ENCODE assay signal across 1 cellular context in the genomic region with DNA sequence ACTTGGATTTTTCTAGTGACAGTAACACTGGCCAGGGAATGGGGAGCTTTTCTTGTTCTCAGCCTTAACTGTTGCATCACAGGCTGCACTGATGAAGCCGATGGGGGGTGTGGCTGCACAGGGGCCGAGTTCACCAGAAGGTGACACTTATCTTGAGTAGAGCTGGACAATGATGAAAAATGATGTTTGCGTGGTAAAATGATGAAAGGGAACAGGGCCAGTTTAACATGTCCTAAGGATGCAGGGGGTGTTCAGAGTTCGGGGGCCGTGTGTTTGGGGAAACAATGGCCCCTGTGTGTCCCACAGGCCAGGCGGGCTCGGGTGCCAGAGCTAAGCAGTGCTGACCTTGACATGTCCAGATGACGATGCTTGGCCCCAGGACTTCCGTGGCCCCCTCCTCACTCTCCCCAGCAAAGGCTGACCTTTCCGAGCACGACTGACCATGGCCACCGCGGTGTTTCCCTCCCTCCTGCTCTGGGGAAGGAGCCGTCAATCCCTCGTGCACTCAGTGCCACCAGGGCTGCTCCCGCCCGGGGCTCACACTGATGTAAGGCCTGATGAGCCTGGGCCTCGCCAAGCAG.
TF ChIP-seq lines count a peak whose summit lies in the region.

No MANE protein-coding gene starts in this region.

TF ChIP-seq in HepG2, 621 proteins besides CTCF, POLR2A, EP300 and RAD21 (continued from another document and continues in another):
- TF ChIP-seq, protein P1, sequence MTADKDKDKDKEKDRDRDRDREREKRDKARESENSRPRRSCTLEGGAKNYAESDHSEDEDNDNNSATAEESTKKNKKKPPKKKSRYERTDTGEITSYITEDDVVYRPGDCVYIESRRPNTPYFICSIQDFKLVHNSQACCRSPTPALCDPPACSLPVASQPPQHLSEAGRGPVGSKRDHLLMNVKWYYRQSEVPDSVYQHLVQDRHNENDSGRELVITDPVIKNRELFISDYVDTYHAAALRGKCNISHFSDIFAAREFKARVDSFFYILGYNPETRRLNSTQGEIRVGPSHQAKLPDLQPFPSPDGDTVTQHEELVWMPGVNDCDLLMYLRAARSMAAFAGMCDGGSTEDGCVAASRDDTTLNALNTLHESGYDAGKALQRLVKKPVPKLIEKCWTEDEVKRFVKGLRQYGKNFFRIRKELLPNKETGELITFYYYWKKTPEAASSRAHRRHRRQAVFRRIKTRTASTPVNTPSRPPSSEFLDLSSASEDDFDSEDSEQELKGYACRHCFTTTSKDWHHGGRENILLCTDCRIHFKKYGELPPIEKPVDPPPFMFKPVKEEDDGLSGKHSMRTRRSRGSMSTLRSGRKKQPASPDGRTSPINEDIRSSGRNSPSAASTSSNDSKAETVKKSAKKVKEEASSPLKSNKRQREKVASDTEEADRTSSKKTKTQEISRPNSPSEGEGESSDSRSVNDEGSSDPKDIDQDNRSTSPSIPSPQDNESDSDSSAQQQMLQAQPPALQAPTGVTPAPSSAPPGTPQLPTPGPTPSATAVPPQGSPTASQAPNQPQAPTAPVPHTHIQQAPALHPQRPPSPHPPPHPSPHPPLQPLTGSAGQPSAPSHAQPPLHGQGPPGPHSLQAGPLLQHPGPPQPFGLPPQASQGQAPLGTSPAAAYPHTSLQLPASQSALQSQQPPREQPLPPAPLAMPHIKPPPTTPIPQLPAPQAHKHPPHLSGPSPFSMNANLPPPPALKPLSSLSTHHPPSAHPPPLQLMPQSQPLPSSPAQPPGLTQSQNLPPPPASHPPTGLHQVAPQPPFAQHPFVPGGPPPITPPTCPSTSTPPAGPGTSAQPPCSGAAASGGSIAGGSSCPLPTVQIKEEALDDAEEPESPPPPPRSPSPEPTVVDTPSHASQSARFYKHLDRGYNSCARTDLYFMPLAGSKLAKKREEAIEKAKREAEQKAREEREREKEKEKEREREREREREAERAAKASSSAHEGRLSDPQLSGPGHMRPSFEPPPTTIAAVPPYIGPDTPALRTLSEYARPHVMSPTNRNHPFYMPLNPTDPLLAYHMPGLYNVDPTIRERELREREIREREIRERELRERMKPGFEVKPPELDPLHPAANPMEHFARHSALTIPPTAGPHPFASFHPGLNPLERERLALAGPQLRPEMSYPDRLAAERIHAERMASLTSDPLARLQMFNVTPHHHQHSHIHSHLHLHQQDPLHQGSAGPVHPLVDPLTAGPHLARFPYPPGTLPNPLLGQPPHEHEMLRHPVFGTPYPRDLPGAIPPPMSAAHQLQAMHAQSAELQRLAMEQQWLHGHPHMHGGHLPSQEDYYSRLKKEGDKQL (CRISPR knock-in tag; IDR thresholded peaks at IDR 0.05; ENCODE audit: low read depth) = peak; percentile 76
- no peak for TF ChIP-seq HOXA7 (CRISPR knock-in tag; IDR thresholded peaks at IDR 0.05)
- no peak for TF ChIP-seq ZNF451 (CRISPR knock-in tag; IDR thresholded peaks at IDR 0.05)
- TF ChIP-seq ZNF691 (CRISPR knock-in tag; IDR thresholded peaks at IDR 0.05; ENCODE audit: borderline replicate concordance, low read depth) = peak; percentile 63; the same call in 1 of the 2 replicates
- no peak for TF ChIP-seq PHB2 (IDR thresholded peaks at IDR 0.05; ENCODE audit: partially characterized antibody)
- TF ChIP-seq ZNF20 (CRISPR knock-in tag; IDR thresholded peaks at IDR 0.05) = no peak
- TF ChIP-seq CHD4 (IDR thresholded peaks at IDR 0.05; ENCODE audit: borderline replicate concordance, low read length) = no peak
- TF ChIP-seq GATAD2A (CRISPR knock-in tag; IDR thresholded peaks at IDR 0.05) = peak; percentile 75
- no peak for TF ChIP-seq IKZF4 (CRISPR knock-in tag; IDR thresholded peaks at IDR 0.05; ENCODE audit: borderline replicate concordance, low read depth, not compliant biosample characterization)
- TF ChIP-seq ZNF142 (CRISPR knock-in tag; IDR thresholded peaks at IDR 0.05) = no peak
- TF ChIP-seq SOX5 (CRISPR knock-in tag; IDR thresholded peaks at IDR 0.05; ENCODE audit: borderline replicate concordance) = peak; percentile 71; the same call in 1 of the 2 replicates
- no peak for TF ChIP-seq TERF1 (CRISPR knock-in tag; IDR thresholded peaks at IDR 0.05)
- TF ChIP-seq GTF3A (CRISPR knock-in tag; conservative IDR thresholded peaks at IDR 0.05) = no peak
- 0 out of 2 replicates have a peak, but pooled peaks have one; percentile 25 for TF ChIP-seq SMAD3 (CRISPR knock-in tag; IDR thresholded peaks at IDR 0.05)
- peak; percentile 67 for TF ChIP-seq HMG20A (CRISPR knock-in tag; IDR thresholded peaks at IDR 0.05; ENCODE audit: borderline replicate concordance)
- TF ChIP-seq ARNTL (CRISPR knock-in tag; IDR thresholded peaks at IDR 0.05) = 0 out of 2 replicates have a peak, but pooled peaks have one; percentile 61
- TF ChIP-seq MYNN (CRISPR knock-in tag; IDR thresholded peaks at IDR 0.05; ENCODE audit: low read depth) = no peak
- no peak; the same call in 1 of the 2 replicates for TF ChIP-seq ETV6 (CRISPR knock-in tag; conservative IDR thresholded peaks at IDR 0.05)
- TF ChIP-seq MZF1 (CRISPR knock-in tag; IDR thresholded peaks at IDR 0.05; ENCODE audit: borderline replicate concordance) = 0 out of 2 replicates have a peak, but pooled peaks have one; percentile 29
- no peak for TF ChIP-seq ZNF766 (CRISPR knock-in tag; IDR thresholded peaks at IDR 0.05; ENCODE audit: borderline replicate concordance)
- peak; percentile 40; the same call in 1 of the 2 replicates for TF ChIP-seq MED1 (CRISPR knock-in tag; IDR thresholded peaks at IDR 0.05)
- no peak for TF ChIP-seq FOXK2 (IDR thresholded peaks at IDR 0.05)
- TF ChIP-seq, protein P2, sequence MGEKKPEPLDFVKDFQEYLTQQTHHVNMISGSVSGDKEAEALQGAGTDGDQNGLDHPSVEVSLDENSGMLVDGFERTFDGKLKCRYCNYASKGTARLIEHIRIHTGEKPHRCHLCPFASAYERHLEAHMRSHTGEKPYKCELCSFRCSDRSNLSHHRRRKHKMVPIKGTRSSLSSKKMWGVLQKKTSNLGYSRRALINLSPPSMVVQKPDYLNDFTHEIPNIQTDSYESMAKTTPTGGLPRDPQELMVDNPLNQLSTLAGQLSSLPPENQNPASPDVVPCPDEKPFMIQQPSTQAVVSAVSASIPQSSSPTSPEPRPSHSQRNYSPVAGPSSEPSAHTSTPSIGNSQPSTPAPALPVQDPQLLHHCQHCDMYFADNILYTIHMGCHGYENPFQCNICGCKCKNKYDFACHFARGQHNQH (CRISPR knock-in tag; IDR thresholded peaks at IDR 0.05) = peak; percentile 57; the same call in 1 of the 2 replicates
- TF ChIP-seq ZNF550 (CRISPR knock-in tag; IDR thresholded peaks at IDR 0.05; ENCODE audit: borderline replicate concordance) = no peak
- TF ChIP-seq RARG (CRISPR knock-in tag; IDR thresholded peaks at IDR 0.05; ENCODE audit: low read depth) = no peak
- TF ChIP-seq U2AF1 (optimal IDR thresholded peaks at IDR 0.05; ENCODE audit: low read depth, low read length) = no peak
- TF ChIP-seq, protein P3, sequence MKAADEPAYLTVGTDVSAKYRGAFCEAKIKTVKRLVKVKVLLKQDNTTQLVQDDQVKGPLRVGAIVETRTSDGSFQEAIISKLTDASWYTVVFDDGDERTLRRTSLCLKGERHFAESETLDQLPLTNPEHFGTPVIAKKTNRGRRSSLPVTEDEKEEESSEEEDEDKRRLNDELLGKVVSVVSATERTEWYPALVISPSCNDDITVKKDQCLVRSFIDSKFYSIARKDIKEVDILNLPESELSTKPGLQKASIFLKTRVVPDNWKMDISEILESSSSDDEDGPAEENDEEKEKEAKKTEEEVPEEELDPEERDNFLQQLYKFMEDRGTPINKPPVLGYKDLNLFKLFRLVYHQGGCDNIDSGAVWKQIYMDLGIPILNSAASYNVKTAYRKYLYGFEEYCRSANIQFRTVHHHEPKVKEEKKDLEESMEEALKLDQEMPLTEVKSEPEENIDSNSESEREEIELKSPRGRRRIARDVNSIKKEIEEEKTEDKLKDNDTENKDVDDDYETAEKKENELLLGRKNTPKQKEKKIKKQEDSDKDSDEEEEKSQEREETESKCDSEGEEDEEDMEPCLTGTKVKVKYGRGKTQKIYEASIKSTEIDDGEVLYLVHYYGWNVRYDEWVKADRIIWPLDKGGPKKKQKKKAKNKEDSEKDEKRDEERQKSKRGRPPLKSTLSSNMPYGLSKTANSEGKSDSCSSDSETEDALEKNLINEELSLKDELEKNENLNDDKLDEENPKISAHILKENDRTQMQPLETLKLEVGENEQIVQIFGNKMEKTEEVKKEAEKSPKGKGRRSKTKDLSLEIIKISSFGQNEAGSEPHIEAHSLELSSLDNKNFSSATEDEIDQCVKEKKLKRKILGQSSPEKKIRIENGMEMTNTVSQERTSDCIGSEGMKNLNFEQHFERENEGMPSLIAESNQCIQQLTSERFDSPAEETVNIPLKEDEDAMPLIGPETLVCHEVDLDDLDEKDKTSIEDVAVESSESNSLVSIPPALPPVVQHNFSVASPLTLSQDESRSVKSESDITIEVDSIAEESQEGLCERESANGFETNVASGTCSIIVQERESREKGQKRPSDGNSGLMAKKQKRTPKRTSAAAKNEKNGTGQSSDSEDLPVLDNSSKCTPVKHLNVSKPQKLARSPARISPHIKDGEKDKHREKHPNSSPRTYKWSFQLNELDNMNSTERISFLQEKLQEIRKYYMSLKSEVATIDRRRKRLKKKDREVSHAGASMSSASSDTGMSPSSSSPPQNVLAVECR (CRISPR knock-in tag; IDR thresholded peaks at IDR 0.05; ENCODE audit: borderline replicate concordance) = peak; percentile 76; the same call in 1 of the 2 replicates
- TF ChIP-seq TP53 (CRISPR knock-in tag; conservative IDR thresholded peaks at IDR 0.05) = no peak
- no peak for TF ChIP-seq MAFK (conservative IDR thresholded peaks at IDR 0.05 in 1 of 2, IDR thresholded peaks at IDR 0.05 in 1 of 2; ENCODE audit: low read length in 2 of 2)
- peak; percentile 25; the same call in 1 of the 2 replicates for TF ChIP-seq CREB1 (IDR thresholded peaks at IDR 0.05)
- no peak for TF ChIP-seq CREB1 (CRISPR knock-in tag; IDR thresholded peaks at IDR 0.05)
- no peak for TF ChIP-seq ZNF780A (CRISPR knock-in tag; IDR thresholded peaks at IDR 0.05)
- peak; percentile 99 for TF ChIP-seq PATZ1 (CRISPR knock-in tag; IDR thresholded peaks at IDR 0.05)
- TF ChIP-seq NFE2L1 (CRISPR knock-in tag; IDR thresholded peaks at IDR 0.05; ENCODE audit: borderline replicate concordance) = no peak
- TF ChIP-seq SATB2 (CRISPR knock-in tag; IDR thresholded peaks at IDR 0.05) = no peak
